In the genomic region with DNA sequence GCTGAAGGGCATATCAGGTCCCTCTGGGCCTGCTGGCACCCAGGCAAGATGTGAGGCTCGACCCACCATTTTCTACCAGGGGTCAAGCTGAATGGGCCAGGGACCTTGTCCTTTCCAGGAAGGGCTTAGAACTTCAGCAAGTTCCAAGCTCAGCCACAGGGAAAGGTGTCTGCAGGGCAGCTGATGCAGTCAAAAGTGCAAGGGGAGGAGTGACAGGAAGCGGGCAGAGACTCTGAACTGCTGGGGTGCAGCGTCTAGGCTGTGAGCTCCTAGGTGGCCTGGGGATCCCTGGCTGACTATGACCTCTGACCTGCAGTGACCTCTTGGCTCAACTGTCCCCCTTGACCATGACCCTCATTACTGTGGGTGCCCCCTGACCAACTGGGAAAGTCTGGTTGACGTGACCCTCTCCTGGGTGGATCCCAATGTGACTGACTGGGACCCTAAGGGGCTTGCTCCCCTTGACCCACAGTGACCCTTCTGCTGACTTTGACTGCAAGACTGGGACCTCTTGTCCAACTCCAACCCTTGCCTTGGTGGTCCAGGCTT, we compare ENCODE assay signal across 13 cellular contexts.
"Had no signal": no experiment of that assay in that cellular context is flagged by ENCODE, and none has a peak within 500 bp of the region (broad histone marks: within the 10 kb centered on the region; RNA-seq: fewer than 3 reads in every experiment).

No MANE protein-coding gene starts in this region.

- H3K9me3 Mint-ChIP-seq: naive B cell; stimulated activated naive B cell treated with anti-CD40 and anti-IgM and Interleukin-4, amounts not matched to agents 10 μg/mL and 1 μg/mL and 100 μg/mL, for 72 hours had no signal

- H3K27ac ChIP-seq: esophagus muscularis mucosa, left lung, tibial artery, WERI-Rb-1 had no signal

- H3K9me3 ChIP-seq: esophagus muscularis mucosa, left lung, tibial artery had no signal

- H3K4me3 ChIP-seq: esophagus muscularis mucosa, left lung, tibial artery had no signal

- H3K27me3 Mint-ChIP-seq: naive B cell had no signal

- DNase-seq: activated CD8-positive, alpha-beta memory T cell treated with anti-CD3 and anti-CD28 coated beads for 24 hours; activated naive CD4-positive, alpha-beta T cell; activated T-cell treated with anti-CD3 and anti-CD28 coated beads for 4 hours; glutamatergic neuron; kidney; left lung; naive B cell; retina; stimulated activated CD4-positive, alpha-beta T cell treated with anti-CD3 and anti-CD28 coated beads, Interleukin-4, amount 100 ng/mL, for 1 hour; stimulated activated naive B cell treated with anti-CD40 and anti-IgM and Interleukin-4, amounts not matched to agents 10 μg/mL and 1 μg/mL and 100 μg/mL, for 72 hours; tibial artery; WERI-Rb-1 had no signal

- H3K36me3 ChIP-seq: esophagus muscularis mucosa, left lung, tibial artery, WERI-Rb-1 had no signal

- H3K36me3 Mint-ChIP-seq: naive B cell; stimulated activated naive B cell treated with anti-CD40 and anti-IgM and Interleukin-4, amounts not matched to agents 10 μg/mL and 1 μg/mL and 100 μg/mL, for 72 hours had no signal

- H3K4me3 Mint-ChIP-seq: naive B cell; stimulated activated naive B cell treated with anti-CD40 and anti-IgM and Interleukin-4, amounts not matched to agents 10 μg/mL and 1 μg/mL and 100 μg/mL, for 72 hours had no signal

- ATAC-seq: stimulated activated naive B cell treated with anti-CD40 and anti-IgM and Interleukin-4, amounts not matched to agents 10 μg/mL and 1 μg/mL and 100 μg/mL, for 72 hours had no signal

- H3K4me1 ChIP-seq: esophagus muscularis mucosa, left lung, tibial artery had no signal
